8 cellular contexts compared by ENCODE assay signal in the genomic region with DNA sequence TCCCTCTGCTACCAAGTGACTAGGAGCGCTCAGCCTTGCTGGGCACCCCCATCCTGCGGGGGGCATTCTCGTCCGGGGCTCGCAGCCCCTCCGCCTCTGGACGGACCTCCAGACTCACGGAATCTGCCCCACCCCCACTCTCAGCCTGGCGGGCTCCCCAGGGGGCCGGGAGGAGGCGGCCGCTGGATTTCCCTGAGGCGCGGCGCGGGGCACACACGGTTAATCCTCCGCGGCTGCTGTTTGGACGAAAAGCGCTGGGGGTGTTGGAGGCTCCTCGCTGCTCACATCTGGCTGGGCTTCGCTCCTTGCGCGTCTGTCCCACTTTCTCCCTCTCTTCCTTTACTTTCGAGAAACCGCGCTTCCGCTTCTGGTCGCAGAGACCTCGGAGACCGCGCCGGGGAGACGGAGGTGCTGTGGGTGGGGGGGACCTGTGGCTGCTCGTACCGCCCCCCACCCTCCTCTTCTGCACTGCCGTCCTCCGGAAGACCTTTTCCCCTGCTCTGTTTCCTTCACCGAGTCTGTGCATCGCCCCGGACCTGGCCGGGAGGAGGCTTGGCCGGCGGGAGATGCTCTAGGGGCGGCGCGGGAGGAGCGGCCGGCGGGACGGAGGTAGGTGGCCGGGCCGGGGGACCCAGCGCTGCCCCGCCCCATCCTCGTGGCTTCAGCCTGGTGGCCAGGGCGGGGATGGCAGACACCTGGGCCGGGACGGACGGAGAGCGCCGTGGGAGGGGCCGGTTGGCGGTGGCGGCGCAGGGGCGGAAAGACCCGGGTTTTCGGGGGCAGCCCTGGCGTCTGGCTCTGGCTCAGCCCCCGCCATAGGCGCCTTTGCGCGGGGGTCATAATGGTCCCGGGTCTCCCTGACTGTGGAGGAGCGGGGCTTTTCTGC. TPM values are rescaled to one million over a fixed set of nuclear protein-coding genes. Genes with fewer than 3 reads are reported as not detected.
DNase-seq lines count a peak whose midpoint lies in the region; FAIRE-seq and TF ChIP-seq lines count a peak whose summit lies in the region.

A gene with protein sequence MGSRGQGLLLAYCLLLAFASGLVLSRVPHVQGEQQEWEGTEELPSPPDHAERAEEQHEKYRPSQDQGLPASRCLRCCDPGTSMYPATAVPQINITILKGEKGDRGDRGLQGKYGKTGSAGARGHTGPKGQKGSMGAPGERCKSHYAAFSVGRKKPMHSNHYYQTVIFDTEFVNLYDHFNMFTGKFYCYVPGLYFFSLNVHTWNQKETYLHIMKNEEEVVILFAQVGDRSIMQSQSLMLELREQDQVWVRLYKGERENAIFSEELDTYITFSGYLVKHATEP (plus strand): TSS at position 284 of the 886 bp plus-strand sequence. CDS start 19,800 bp downstream, outside the sequence.

- TF ChIP-seq POLR2A in GM12891 (IDR thresholded peaks at IDR 0.05; ENCODE audit: low read depth, low read length) = no peak

- FAIRE-seq in GM12891 (lab: Jason Lieb, UNC) = no peak

- no peak for TF ChIP-seq CTCF in kidney epithelial cell (IDR thresholded peaks at IDR 0.05; ENCODE audit: insufficient read depth, low read length, poor library complexity, severe bottlenecking)

- in situ Hi-C loops in T47D (cut with HindIII; ENCODE audit: low pct_unique_long_range_greater_than_20kb, low sequenced_read_pairs) = no loop called here

- peaks cover 35% of the 10 kb centered on the region for H3K27me3 ChIP-seq in kidney epithelial cell (ENCODE audit: control insufficient read depth, insufficient read depth, low read length)

- no peaks in the 10 kb centered on the region for H3K36me3 ChIP-seq in kidney epithelial cell (ENCODE audit: control insufficient read depth, insufficient read depth, low read length)

- peak within 1 kb of the TSS; percentile 53 for H3K4me3 ChIP-seq in kidney epithelial cell (ENCODE audit: low read depth, low read length)

- peak; percentile 62 for DNase-seq in GM12891 (ENCODE audit: insufficient read length, low spot score)
- peak; percentile 64 for DNase-seq in RPMI7951 (ENCODE audit: low read depth)
- peak; percentile 50 to 68 for DNase-seq in T47D (ENCODE audit: low read depth in 1 of 2, low spot score in 1 of 2)
- no peak for DNase-seq in kidney epithelial cell (ENCODE audit: low read depth)
- DNase-seq in stimulated activated CD8-positive, alpha-beta memory T cell treated with anti-CD3 and anti-CD28 coated beads, Interleukin-4, amount 100 ng/mL, for 48 hours = peak; percentile 50
- no peak for DNase-seq in globus pallidus (ENCODE audit: low spot score)
- DNase-seq in cerebellar nuclear complex (lab: John Stamatoyannopoulos, UW) = no peak
- no peak for DNase-seq in inferior parietal cortex (ENCODE audit: extremely low spot score)

TF ChIP-seq in GM12891, 5 proteins besides CTCF, POLR2A, EP300 and RAD21:
- TF ChIP-seq POLR2AphosphoS5 (IDR thresholded peaks at IDR 0.05; ENCODE audit: low read depth, low read length) (no peak), POU2F2 (IDR thresholded peaks at IDR 0.05; ENCODE audit: low read depth, low read length) (no peak), PAX5 (IDR thresholded peaks at IDR 0.05; ENCODE audit: insufficient read depth, low read length, severe bottlenecking) (no peak), SPI1 (IDR thresholded peaks at IDR 0.05; ENCODE audit: low read depth, low read length) (no peak), TAF1 (IDR thresholded peaks at IDR 0.05; ENCODE audit: low read depth, low read length) (no peak)
TF ChIP-seq in GM12891: peak in this region for 0.

RNA-seq across cellular contexts. Expression of the gene that starts here (rescaled TPM):
- polyA plus RNA-seq in GM12891 (2012; ENCODE audit: low read depth, missing spikeins) = 0.05 TPM
- 31.8 and 45.7 TPM in 2 replicates for total RNA-seq in RPMI7951 (2014; rRNA removed; shearing (Covaris generic))
- 4.6 and 6.1 TPM in 2 replicates for total RNA-seq in kidney epithelial cell

Comparison
In these comparisons a context has a peak if more than half of its experiments do, and no peak if none do; other contexts are left out.
1. DNase-seq: peak in GM12891 (single experiment), RPMI7951 (single experiment), T47D (2 of 2) and stimulated activated CD8-positive, alpha-beta memory T cell treated with anti-CD3 and anti-CD28 coated beads, Interleukin-4, amount 100 ng/mL, for 48 hours (single experiment); none in kidney epithelial cell (single experiment), globus pallidus (single experiment), cerebellar nuclear complex (0 of 2) and inferior parietal cortex (single experiment).